Comparison of ENCODE assay signal across 22 cellular contexts in the genomic region with DNA sequence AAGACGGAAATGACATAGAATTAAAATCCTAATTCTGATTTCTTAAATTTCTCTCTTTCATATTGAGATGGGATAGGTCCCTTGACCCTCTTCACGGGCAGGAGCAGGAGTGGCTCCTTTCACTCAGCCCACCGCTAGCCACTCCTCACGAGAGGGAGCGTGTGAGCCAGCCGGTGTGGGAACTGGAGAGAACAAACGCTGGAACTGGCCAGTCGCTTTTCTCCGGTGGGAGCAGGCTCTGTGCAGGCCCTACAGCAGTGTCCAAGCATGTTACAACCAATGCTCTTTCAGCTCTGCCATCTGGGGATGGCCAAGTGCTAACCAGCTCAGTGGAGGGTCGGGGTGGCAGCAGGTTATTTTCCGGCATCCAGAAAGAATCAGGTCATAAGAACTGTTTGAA.
DNase-seq lines count a peak whose midpoint lies in the region; ATAC-seq, FAIRE-seq and TF ChIP-seq lines count a peak whose summit lies in the region.
"Had no signal": no experiment of that assay in that cellular context is flagged by ENCODE, and none has a peak within 500 bp of the region (broad histone marks: within the 10 kb centered on the region; RNA-seq: fewer than 3 reads in every experiment).

No MANE protein-coding gene starts in this region.

- H3K4me3 Mint-ChIP-seq in progenitor cell of endocrine pancreas (ENCODE audit: low read depth), result no peak overlapping the region
- H3K4me3 Mint-ChIP-seq: B cell; CD4-positive, CD25-positive, alpha-beta regulatory T cell; CD8-positive, alpha-beta T cell had no signal

- peak; percentile 17 for ATAC-seq in sciatic nerve
- ATAC-seq in upper lobe of right lung, result no peak
- ATAC-seq: CD8-positive, alpha-beta T cell; GM12878 had no signal

- intact Hi-C loops in kidney (cut with DNase I) (no loop called here), sciatic nerve (cut with DNase I) (loop anchor here (5.0 kb wide), 1 partner anchor 1515 kb away; no protein-coding TSS in a partner anchor), upper lobe of right lung (cut with DNase I) (no loop called here)

- no peaks in the 10 kb centered on the region for H3K27me3 Mint-ChIP-seq in progenitor cell of endocrine pancreas
- H3K27me3 Mint-ChIP-seq: B cell; CD4-positive, CD25-positive, alpha-beta regulatory T cell had no signal

- no peak overlapping the region for H3K27ac Mint-ChIP-seq in progenitor cell of endocrine pancreas
- H3K27ac Mint-ChIP-seq: B cell; CD4-positive, CD25-positive, alpha-beta regulatory T cell; CD8-positive, alpha-beta T cell had no signal

- DNase-seq in bronchial epithelial cell (ENCODE audit: low read depth), result no peak
- peak; percentile 26 for DNase-seq in kidney
- no peak for DNase-seq in sciatic nerve (ENCODE audit: low spot score)
- DNase-seq in upper lobe of right lung, result peak; percentile 23
- DNase-seq in progenitor cell of endocrine pancreas (ENCODE audit: low spot score, unreplicated experiment), result no peak
- DNase-seq in anterior cingulate cortex (lab: John Stamatoyannopoulos, UW), result no peak
- DNase-seq in NCI-H524 treated with DMSO at 0.1 percent for 48 hours (lab: John Stamatoyannopoulos, UW), result no peak
- DNase-seq: 8988T; Caco-2; CD4-positive, CD25-positive, alpha-beta regulatory T cell; CD8-positive, alpha-beta T cell; DMS153; DND-41; GOT3; H7; HCEC 1CT had no signal

- no peaks in the 10 kb centered on the region for H3K36me3 Mint-ChIP-seq in progenitor cell of endocrine pancreas (ENCODE audit: insufficient read depth)
- H3K36me3 Mint-ChIP-seq: CD4-positive, CD25-positive, alpha-beta regulatory T cell; CD8-positive, alpha-beta T cell had no signal

- H3K9me3 Mint-ChIP-seq in progenitor cell of endocrine pancreas (ENCODE audit: low read depth), result no peaks in the 10 kb centered on the region

- H3K36me3 ChIP-seq in bronchial epithelial cell (ENCODE audit: control insufficient read depth, insufficient read depth, low read length) (no peaks in the 10 kb centered on the region), kidney (ENCODE audit: control insufficient read depth in 1 of 2, insufficient read depth in 2 of 2, low read length in 2 of 2) (no peaks in the 10 kb centered on the region), upper lobe of right lung (no peaks in the 10 kb centered on the region)
- H3K36me3 ChIP-seq: BLaER1 had no signal

- H3K4me1 Mint-ChIP-seq in progenitor cell of endocrine pancreas (ENCODE audit: low read depth), result no peaks in the 10 kb centered on the region
- H3K4me1 Mint-ChIP-seq: CD4-positive, CD25-positive, alpha-beta regulatory T cell had no signal

- peaks cover 0 to 2% of the 10 kb centered on the region in 2 donors for H3K9me3 ChIP-seq in kidney (ENCODE audit: control insufficient read depth in 1 of 2, low read length in 2 of 2)
- H3K9me3 ChIP-seq in upper lobe of right lung, result no peaks in the 10 kb centered on the region
- H3K9me3 ChIP-seq: BLaER1, Caco-2 had no signal

- H3K4me1 ChIP-seq in kidney (ENCODE audit: control insufficient read depth in 1 of 2, insufficient read depth in 1 of 2, low read depth in 1 of 2, low read length in 2 of 2) (no peaks in the 10 kb centered on the region), upper lobe of right lung (no peaks in the 10 kb centered on the region)
- H3K4me1 ChIP-seq: BLaER1, Caco-2 had no signal

- FAIRE-seq in bronchial epithelial cell (lab: Jason Lieb, UNC) (peak; percentile 50), kidney (lab: Jason Lieb, UNC) (no peak)
- FAIRE-seq: G401.6, GM12878, GM19239 had no signal

- H3K27me3 ChIP-seq in bronchial epithelial cell (ENCODE audit: control insufficient read depth, insufficient read depth, low read length) (no peaks in the 10 kb centered on the region), upper lobe of right lung (no peaks in the 10 kb centered on the region)
- H3K27me3 ChIP-seq: BLaER1 had no signal

- TF ChIP-seq CTCF in bronchial epithelial cell (IDR thresholded peaks at IDR 0.05; ENCODE audit: insufficient read depth, low read length, severe bottlenecking) (no peak), kidney (IDR thresholded peaks at IDR 0.05; ENCODE audit: borderline replicate concordance, extremely low read depth, insufficient read depth) (no peak), upper lobe of right lung (IDR thresholded peaks at IDR 0.05) (no peak), progenitor cell of endocrine pancreas (IDR thresholded peaks at IDR 0.05; ENCODE audit: unreplicated experiment) (no peak)

- no peak overlapping the region for H3K9ac ChIP-seq in kidney (ENCODE audit: low read length in 2 of 2)
- H3K9ac ChIP-seq: BLaER1 had no signal

- H3K27ac ChIP-seq in kidney (ENCODE audit: low read depth in 2 of 2, low read length in 2 of 2) (no peak overlapping the region), upper lobe of right lung (no peak overlapping the region)
- H3K27ac ChIP-seq: BLaER1, C4-2B had no signal

- no peak overlapping the region for H3K4me3 ChIP-seq in bronchial epithelial cell (ENCODE audit: low read depth, low read length)
- H3K4me3 ChIP-seq in kidney (ENCODE audit: low read length in 2 of 2), result no peak overlapping the region
- no peak overlapping the region for H3K4me3 ChIP-seq in upper lobe of right lung
- H3K4me3 ChIP-seq: BLaER1, GM12878 had no signal

Comparison
In these comparisons a context has a peak if more than half of its experiments do, and no peak if none do; other contexts are left out.
1. DNase-seq: peak in kidney (single experiment) and upper lobe of right lung (single experiment); none in bronchial epithelial cell (single experiment), sciatic nerve (single experiment), progenitor cell of endocrine pancreas (single experiment), anterior cingulate cortex (0 of 58) and NCI-H524 treated with DMSO at 0.1 percent for 48 hours (single experiment).